Comparison of ENCODE assay signal across 1 cellular context in the genomic region with DNA sequence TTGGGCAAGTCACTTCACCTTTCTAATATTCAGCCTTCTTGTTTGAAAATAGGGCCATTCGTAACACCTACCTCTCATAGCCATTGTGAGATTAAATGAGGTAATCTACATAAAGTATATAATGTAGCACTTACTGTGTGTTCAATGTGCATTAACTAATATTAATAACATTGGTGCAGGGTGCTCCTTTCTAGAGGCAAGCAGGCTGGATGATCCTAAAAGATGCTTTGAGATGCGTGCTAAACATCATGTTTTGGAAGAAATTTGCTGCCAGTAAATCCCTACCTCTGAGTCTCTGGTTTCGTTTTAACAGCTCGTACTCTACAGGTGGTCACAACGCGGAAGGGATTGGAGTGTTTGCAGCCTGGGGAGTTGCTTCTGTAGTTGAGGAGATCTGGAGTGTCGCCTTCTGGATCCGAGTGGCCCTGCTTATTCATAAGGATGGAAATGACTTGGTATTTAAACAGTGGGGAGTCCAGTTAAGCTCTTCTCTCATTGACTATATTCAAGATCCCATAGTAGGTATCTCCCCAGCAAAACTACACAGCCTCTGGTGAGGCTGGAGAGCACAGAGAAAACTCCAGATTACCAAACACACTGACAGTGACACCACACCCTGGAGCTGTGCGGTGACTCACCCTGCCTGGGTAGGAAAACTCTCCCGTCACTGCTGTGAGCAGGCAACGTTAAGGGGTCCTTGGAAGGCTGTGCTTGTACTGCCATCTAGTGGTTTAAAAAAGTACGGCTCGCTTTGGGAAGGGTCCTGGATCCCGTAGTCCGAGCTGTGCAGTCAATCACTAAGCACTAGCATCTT.
A peak's percentile ranks its signal among the peaks of the same experiment; 100 is the strongest.
TF ChIP-seq lines count a peak whose summit lies in the region.

No MANE protein-coding gene starts in this region.

TF ChIP-seq in K562, 482 proteins besides CTCF, POLR2A, EP300 and RAD21 (continued from another document and continues in another):
- TF ChIP-seq, protein P1, sequence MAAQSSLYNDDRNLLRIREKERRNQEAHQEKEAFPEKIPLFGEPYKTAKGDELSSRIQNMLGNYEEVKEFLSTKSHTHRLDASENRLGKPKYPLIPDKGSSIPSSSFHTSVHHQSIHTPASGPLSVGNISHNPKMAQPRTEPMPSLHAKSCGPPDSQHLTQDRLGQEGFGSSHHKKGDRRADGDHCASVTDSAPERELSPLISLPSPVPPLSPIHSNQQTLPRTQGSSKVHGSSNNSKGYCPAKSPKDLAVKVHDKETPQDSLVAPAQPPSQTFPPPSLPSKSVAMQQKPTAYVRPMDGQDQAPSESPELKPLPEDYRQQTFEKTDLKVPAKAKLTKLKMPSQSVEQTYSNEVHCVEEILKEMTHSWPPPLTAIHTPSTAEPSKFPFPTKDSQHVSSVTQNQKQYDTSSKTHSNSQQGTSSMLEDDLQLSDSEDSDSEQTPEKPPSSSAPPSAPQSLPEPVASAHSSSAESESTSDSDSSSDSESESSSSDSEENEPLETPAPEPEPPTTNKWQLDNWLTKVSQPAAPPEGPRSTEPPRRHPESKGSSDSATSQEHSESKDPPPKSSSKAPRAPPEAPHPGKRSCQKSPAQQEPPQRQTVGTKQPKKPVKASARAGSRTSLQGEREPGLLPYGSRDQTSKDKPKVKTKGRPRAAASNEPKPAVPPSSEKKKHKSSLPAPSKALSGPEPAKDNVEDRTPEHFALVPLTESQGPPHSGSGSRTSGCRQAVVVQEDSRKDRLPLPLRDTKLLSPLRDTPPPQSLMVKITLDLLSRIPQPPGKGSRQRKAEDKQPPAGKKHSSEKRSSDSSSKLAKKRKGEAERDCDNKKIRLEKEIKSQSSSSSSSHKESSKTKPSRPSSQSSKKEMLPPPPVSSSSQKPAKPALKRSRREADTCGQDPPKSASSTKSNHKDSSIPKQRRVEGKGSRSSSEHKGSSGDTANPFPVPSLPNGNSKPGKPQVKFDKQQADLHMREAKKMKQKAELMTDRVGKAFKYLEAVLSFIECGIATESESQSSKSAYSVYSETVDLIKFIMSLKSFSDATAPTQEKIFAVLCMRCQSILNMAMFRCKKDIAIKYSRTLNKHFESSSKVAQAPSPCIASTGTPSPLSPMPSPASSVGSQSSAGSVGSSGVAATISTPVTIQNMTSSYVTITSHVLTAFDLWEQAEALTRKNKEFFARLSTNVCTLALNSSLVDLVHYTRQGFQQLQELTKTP (IDR thresholded peaks at IDR 0.05; ENCODE audit: low read depth in 1 of 2, partially characterized antibody in 2 of 2): no peak
- TF ChIP-seq ZNF140 (CRISPR knock-in tag; IDR thresholded peaks at IDR 0.05): no peak
- no peak for TF ChIP-seq TBP (optimal IDR thresholded peaks at IDR 0.05; ENCODE audit: low read depth, low read length)
- no peak for TF ChIP-seq SETDB1 (IDR thresholded peaks at IDR 0.05; ENCODE audit: low read length)
- TF ChIP-seq PHF20 (IDR thresholded peaks at IDR 0.05; ENCODE audit: partially characterized antibody): no peak
- 0 out of 2 replicates have a peak, but pooled peaks have one; percentile 27 for TF ChIP-seq KLF1 (tag; IDR thresholded peaks at IDR 0.05)
- TF ChIP-seq SAP30 (IDR thresholded peaks at IDR 0.05; ENCODE audit: borderline replicate concordance, insufficient read depth, low read depth, low read length, poor library complexity, severe bottlenecking): no peak
- no peak for TF ChIP-seq WHSC1 (IDR thresholded peaks at IDR 0.05; ENCODE audit: low read length)
- no peak for TF ChIP-seq ZBTB8A (IDR thresholded peaks at IDR 0.05; ENCODE audit: partially characterized antibody)
- no peak for TF ChIP-seq ZNF134 (CRISPR knock-in tag; conservative IDR thresholded peaks at IDR 0.05)
- TF ChIP-seq, protein P2, sequence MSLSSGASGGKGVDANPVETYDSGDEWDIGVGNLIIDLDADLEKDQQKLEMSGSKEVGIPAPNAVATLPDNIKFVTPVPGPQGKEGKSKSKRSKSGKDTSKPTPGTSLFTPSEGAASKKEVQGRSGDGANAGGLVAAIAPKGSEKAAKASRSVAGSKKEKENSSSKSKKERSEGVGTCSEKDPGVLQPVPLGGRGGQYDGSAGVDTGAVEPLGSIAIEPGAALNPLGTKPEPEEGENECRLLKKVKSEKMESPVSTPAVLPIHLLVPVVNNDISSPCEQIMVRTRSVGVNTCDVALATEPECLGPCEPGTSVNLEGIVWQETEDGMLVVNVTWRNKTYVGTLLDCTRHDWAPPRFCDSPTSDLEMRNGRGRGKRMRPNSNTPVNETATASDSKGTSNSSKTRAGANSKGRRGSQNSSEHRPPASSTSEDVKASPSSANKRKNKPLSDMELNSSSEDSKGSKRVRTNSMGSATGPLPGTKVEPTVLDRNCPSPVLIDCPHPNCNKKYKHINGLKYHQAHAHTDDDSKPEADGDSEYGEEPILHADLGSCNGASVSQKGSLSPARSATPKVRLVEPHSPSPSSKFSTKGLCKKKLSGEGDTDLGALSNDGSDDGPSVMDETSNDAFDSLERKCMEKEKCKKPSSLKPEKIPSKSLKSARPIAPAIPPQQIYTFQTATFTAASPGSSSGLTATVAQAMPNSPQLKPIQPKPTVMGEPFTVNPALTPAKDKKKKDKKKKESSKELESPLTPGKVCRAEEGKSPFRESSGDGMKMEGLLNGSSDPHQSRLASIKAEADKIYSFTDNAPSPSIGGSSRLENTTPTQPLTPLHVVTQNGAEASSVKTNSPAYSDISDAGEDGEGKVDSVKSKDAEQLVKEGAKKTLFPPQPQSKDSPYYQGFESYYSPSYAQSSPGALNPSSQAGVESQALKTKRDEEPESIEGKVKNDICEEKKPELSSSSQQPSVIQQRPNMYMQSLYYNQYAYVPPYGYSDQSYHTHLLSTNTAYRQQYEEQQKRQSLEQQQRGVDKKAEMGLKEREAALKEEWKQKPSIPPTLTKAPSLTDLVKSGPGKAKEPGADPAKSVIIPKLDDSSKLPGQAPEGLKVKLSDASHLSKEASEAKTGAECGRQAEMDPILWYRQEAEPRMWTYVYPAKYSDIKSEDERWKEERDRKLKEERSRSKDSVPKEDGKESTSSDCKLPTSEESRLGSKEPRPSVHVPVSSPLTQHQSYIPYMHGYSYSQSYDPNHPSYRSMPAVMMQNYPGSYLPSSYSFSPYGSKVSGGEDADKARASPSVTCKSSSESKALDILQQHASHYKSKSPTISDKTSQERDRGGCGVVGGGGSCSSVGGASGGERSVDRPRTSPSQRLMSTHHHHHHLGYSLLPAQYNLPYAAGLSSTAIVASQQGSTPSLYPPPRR (CRISPR knock-in tag; IDR thresholded peaks at IDR 0.05; ENCODE audit: borderline replicate concordance): no peak
- no peak for TF ChIP-seq YBX1 (IDR thresholded peaks at IDR 0.05)
- TF ChIP-seq, protein P3, sequence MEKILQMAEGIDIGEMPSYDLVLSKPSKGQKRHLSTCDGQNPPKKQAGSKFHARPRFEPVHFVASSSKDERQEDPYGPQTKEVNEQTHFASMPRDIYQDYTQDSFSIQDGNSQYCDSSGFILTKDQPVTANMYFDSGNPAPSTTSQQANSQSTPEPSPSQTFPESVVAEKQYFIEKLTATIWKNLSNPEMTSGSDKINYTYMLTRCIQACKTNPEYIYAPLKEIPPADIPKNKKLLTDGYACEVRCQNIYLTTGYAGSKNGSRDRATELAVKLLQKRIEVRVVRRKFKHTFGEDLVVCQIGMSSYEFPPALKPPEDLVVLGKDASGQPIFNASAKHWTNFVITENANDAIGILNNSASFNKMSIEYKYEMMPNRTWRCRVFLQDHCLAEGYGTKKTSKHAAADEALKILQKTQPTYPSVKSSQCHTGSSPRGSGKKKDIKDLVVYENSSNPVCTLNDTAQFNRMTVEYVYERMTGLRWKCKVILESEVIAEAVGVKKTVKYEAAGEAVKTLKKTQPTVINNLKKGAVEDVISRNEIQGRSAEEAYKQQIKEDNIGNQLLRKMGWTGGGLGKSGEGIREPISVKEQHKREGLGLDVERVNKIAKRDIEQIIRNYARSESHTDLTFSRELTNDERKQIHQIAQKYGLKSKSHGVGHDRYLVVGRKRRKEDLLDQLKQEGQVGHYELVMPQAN (IDR thresholded peaks at IDR 0.05; ENCODE audit: borderline replicate concordance): no peak
- TF ChIP-seq PHF21A (IDR thresholded peaks at IDR 0.05; ENCODE audit: borderline replicate concordance, low read depth): no peak
- no peak for TF ChIP-seq PRPF4 (IDR thresholded peaks at IDR 0.05; ENCODE audit: insufficient read depth, low read depth, low read length, poor library complexity, severe bottlenecking)
- no peak for TF ChIP-seq FOXK1 (CRISPR knock-in tag; IDR thresholded peaks at IDR 0.05; ENCODE audit: borderline replicate concordance)
- 0 out of 4 replicates have a peak, but pooled peaks of 1 of the 2 experiments have one; percentile 17 for TF ChIP-seq NRF1 (conservative IDR thresholded peaks at IDR 0.05 in 1 of 2, IDR thresholded peaks at IDR 0.05 in 1 of 2)
- TF ChIP-seq U2AF2 (optimal IDR thresholded peaks at IDR 0.05; ENCODE audit: low read depth, low read length): no peak
- TF ChIP-seq, protein P4, sequence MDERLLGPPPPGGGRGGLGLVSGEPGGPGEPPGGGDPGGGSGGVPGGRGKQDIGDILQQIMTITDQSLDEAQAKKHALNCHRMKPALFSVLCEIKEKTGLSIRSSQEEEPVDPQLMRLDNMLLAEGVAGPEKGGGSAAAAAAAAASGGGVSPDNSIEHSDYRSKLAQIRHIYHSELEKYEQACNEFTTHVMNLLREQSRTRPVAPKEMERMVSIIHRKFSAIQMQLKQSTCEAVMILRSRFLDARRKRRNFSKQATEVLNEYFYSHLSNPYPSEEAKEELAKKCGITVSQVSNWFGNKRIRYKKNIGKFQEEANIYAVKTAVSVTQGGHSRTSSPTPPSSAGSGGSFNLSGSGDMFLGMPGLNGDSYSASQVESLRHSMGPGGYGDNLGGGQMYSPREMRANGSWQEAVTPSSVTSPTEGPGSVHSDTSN (CRISPR knock-in tag; IDR thresholded peaks at IDR 0.05; ENCODE audit: low read depth): no peak
- TF ChIP-seq, protein P4 (tag; conservative IDR thresholded peaks at IDR 0.05; ENCODE audit: low read depth): no peak
- no peak for TF ChIP-seq ZNF146 (CRISPR knock-in tag; IDR thresholded peaks at IDR 0.05; ENCODE audit: unreplicated experiment)
- no peak for TF ChIP-seq THRAP3 (IDR thresholded peaks at IDR 0.05; ENCODE audit: borderline replicate concordance)
- no peak for TF ChIP-seq RFX7 (CRISPR knock-in tag; IDR thresholded peaks at IDR 0.05)
- peak; percentile 41; the same call in 1 of the 2 replicates for TF ChIP-seq TCF3 (CRISPR knock-in tag; IDR thresholded peaks at IDR 0.05)
- TF ChIP-seq NBN (IDR thresholded peaks at IDR 0.05; ENCODE audit: low read depth): no peak
- TF ChIP-seq HCFC1 (IDR thresholded peaks at IDR 0.05; ENCODE audit: low read depth, low read length): 0 out of 2 replicates have a peak, but pooled peaks have one; percentile 42
- TF ChIP-seq NCOA6 (IDR thresholded peaks at IDR 0.05): no peak
- TF ChIP-seq KAT7 (CRISPR knock-in tag; IDR thresholded peaks at IDR 0.05; ENCODE audit: borderline replicate concordance): no peak
- no peak for TF ChIP-seq GABPB2 (CRISPR knock-in tag; conservative IDR thresholded peaks at IDR 0.05)
- TF ChIP-seq, protein P5, sequence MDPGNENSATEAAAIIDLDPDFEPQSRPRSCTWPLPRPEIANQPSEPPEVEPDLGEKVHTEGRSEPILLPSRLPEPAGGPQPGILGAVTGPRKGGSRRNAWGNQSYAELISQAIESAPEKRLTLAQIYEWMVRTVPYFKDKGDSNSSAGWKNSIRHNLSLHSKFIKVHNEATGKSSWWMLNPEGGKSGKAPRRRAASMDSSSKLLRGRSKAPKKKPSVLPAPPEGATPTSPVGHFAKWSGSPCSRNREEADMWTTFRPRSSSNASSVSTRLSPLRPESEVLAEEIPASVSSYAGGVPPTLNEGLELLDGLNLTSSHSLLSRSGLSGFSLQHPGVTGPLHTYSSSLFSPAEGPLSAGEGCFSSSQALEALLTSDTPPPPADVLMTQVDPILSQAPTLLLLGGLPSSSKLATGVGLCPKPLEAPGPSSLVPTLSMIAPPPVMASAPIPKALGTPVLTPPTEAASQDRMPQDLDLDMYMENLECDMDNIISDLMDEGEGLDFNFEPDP (CRISPR knock-in tag; IDR thresholded peaks at IDR 0.05): no peak
- TF ChIP-seq SREBF1 (IDR thresholded peaks at IDR 0.05; ENCODE audit: borderline replicate concordance, low read depth, low read length): no peak
- TF ChIP-seq CBX1 (IDR thresholded peaks at IDR 0.05; ENCODE audit: low read depth): no peak
- TF ChIP-seq CREM (IDR thresholded peaks at IDR 0.05; ENCODE audit: low read depth): peak; percentile 86
- TF ChIP-seq BRF1 (IDR thresholded peaks at IDR 0.05; ENCODE audit: borderline replicate concordance, extremely low read depth, insufficient read length): no peak
- TF ChIP-seq ELF4 (CRISPR knock-in tag; IDR thresholded peaks at IDR 0.05): no peak
- no peak for TF ChIP-seq ZBTB7A (IDR thresholded peaks at IDR 0.05; ENCODE audit: borderline replicate concordance, control insufficient read depth, low read depth, low read length)
